In the genomic region with DNA sequence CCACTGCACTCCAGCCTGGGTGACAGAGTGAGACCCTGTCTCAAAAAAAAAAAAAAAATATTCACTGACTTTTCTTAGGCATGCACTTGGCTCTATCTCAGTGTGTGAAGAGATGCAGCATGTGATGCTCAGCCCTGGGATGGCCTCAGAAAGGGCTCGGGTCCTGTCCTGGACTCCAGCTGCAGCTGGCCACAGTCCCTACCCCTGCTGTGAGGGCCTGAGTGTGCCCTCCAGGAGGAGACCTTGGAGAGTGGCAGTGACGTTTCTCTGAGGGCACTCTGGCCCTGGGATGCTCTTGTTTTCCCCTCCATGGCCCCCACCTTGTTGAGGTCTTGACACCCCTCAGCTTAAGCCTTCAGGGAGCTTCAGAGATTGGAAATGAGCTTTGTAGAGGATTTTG, we compare ENCODE assay signal across 37 cellular contexts.
"Had no signal": no experiment of that assay in that cellular context is flagged by ENCODE, and none has a peak within 500 bp of the region (broad histone marks: within the 10 kb centered on the region; RNA-seq: fewer than 3 reads in every experiment).

No MANE protein-coding gene starts in this region.

- H3K4me1 ChIP-seq: adrenal gland, body of pancreas, breast epithelium had no signal

- H3K27ac ChIP-seq: body of pancreas, brain microvascular endothelial cell, breast epithelium, VCaP had no signal

- H3K4me1 Mint-ChIP-seq: activated B cell treated with CpG ODN at 0.5 μM for 24 hours; activated CD4-positive, alpha-beta T cell treated with anti-CD3 and anti-CD28 coated beads, Interleukin-2, amount 10 ng/mL, durations not matched to agents 24 days and 14 days; activated naive CD8-positive, alpha-beta T cell treated with anti-CD3 and anti-CD28 coated beads for 36 hours; activated T-helper 17 cell treated with anti-CD3 and anti-CD28 coated beads, Interleukin-2, amount 50 U/mL, for 72 hours had no signal

- FAIRE-seq: astrocyte, TTC549 had no signal

- H3K9me3 Mint-ChIP-seq: activated B cell treated with CpG ODN at 0.5 μM for 24 hours; activated CD4-positive, alpha-beta memory T cell treated with anti-CD3 and anti-CD28 coated beads for 36 hours; activated CD4-positive, alpha-beta T cell treated with anti-CD3 and anti-CD28 coated beads, Interleukin-2, amount 10 ng/mL, durations not matched to agents 24 days and 14 days; activated CD8-positive, alpha-beta T cell treated with anti-CD3 and anti-CD28 coated beads for 36 hours; activated naive CD4-positive, alpha-beta T cell treated with anti-CD3 and anti-CD28 coated beads for 36 hours; activated naive CD4-positive, alpha-beta T cell treated with anti-CD3 and anti-CD28 coated beads, Interleukin-2, amount 50 U/mL, for 72 hours; activated naive CD8-positive, alpha-beta T cell treated with anti-CD3 and anti-CD28 coated beads for 36 hours; activated T-cell treated with anti-CD3 and anti-CD28 coated beads, Interleukin-2, amount 50 U/mL, for 4 hours; activated T-cell treated with anti-CD3 and anti-CD28 coated beads, Interleukin-2, amount 50 U/mL, for 72 hours; activated T-helper 1 cell treated with anti-CD3 and anti-CD28 coated beads, Interleukin-12 subunit alpha, Interleukin-12 subunit beta, Interleukin-2, Interleukin-4 antibody, amounts not matched to agents 30 ng/mL and 10 ng/mL and 1 ng/mL, durations not matched to agents 14 hours and 24 hours and 36 hours; activated T-helper 17 cell treated with anti-CD3 and anti-CD28 coated beads, Interleukin-2, amount 50 U/mL, for 72 hours; T-helper 1 cell treated with Interleukin-12 subunit alpha and Interleukin-12 subunit beta and Interleukin-4 antibody, amounts not matched to agents 30 μg/mL and 1 μg/mL, for 36 hours; T-helper 2 cell treated with Interferon-gamma antibody and Interleukin-4, amounts not matched to agents 5 μg/mL and 100 μg/mL, for 36 hours had no signal

- DNase-seq: activated B cell treated with CpG ODN at 0.5 μM for 24 hours; activated CD4-positive, alpha-beta memory T cell treated with anti-CD3 and anti-CD28 coated beads for 36 hours; activated CD4-positive, alpha-beta T cell treated with anti-CD3 and anti-CD28 coated beads for 4 hours; activated CD4-positive, alpha-beta T cell treated with anti-CD3 and anti-CD28 coated beads, Interleukin-2, amount 10 ng/mL, durations not matched to agents 24 days and 14 days; activated CD4-positive, alpha-beta T cell treated with anti-CD3 and anti-CD28 coated beads, Interleukin-2, amount 50 U/mL, for 1 hour; activated CD4-positive, alpha-beta T cell treated with anti-CD3 and anti-CD28 coated beads, Interleukin-2, amount 50 U/mL, for 4 hours; activated CD4-positive, CD25-positive, alpha-beta regulatory T cell treated with anti-CD3 and anti-CD28 coated beads, Interleukin-2, amount 50 U/mL, for 72 hours; activated CD8-positive, alpha-beta memory T cell treated with anti-CD3 and anti-CD28 coated beads, Interleukin-2, amount 50 U/mL, for 4 hours; activated CD8-positive, alpha-beta T cell treated with anti-CD3 and anti-CD28 coated beads for 36 hours; activated effector memory CD4-positive, alpha-beta T cell treated with anti-CD3 and anti-CD28 coated beads, Interleukin-2, amount 50 U/mL, for 16 hours; activated gamma-delta T cell treated with Interleukin-2 at 50 U/mL for 16 hours; activated naive CD4-positive, alpha-beta T cell; activated naive CD4-positive, alpha-beta T cell treated with anti-CD3 and anti-CD28 coated beads for 36 hours; activated naive CD4-positive, alpha-beta T cell treated with anti-CD3 and anti-CD28 coated beads, Interleukin-2, amount 50 U/mL, for 16 hours; activated naive CD8-positive, alpha-beta T cell treated with anti-CD3 and anti-CD28 coated beads for 36 hours; activated T-cell treated with anti-CD3 and anti-CD28 coated beads for 4 hours; activated T-cell treated with anti-CD3 and anti-CD28 coated beads, Interleukin-2, amount 50 U/mL, for 1 hour; activated T-cell treated with anti-CD3 and anti-CD28 coated beads, Interleukin-2, amount 50 U/mL, for 4 hours; activated T-cell treated with anti-CD3 and anti-CD28 coated beads, Interleukin-2, amount 50 U/mL, for 72 hours; adrenal gland; amniotic stem cell; aorta; body of pancreas; brain microvascular endothelial cell; central memory CD4-positive, alpha-beta T cell; T-helper 1 cell; T-helper 2 cell; T-helper 9 cell had no signal

- H3K36me3 ChIP-seq: adrenal gland, brain microvascular endothelial cell, breast epithelium had no signal

- H3K4me3 Mint-ChIP-seq: activated B cell treated with CpG ODN at 0.5 μM for 24 hours; activated CD4-positive, alpha-beta memory T cell treated with anti-CD3 and anti-CD28 coated beads for 36 hours; activated CD4-positive, alpha-beta T cell treated with anti-CD3 and anti-CD28 coated beads, Interleukin-2, amount 10 ng/mL, durations not matched to agents 24 days and 14 days; activated CD8-positive, alpha-beta T cell treated with anti-CD3 and anti-CD28 coated beads for 36 hours; activated naive CD4-positive, alpha-beta T cell treated with anti-CD3 and anti-CD28 coated beads for 36 hours; activated naive CD8-positive, alpha-beta T cell treated with anti-CD3 and anti-CD28 coated beads for 36 hours; activated T-cell treated with anti-CD3 and anti-CD28 coated beads, Interleukin-2, amount 50 U/mL, for 4 hours; activated T-cell treated with anti-CD3 and anti-CD28 coated beads, Interleukin-2, amount 50 U/mL, for 72 hours; activated T-helper 1 cell treated with anti-CD3 and anti-CD28 coated beads, Interleukin-12 subunit alpha, Interleukin-12 subunit beta, Interleukin-2, Interleukin-4 antibody, amounts not matched to agents 30 ng/mL and 10 ng/mL and 1 ng/mL, durations not matched to agents 14 hours and 24 hours and 36 hours; activated T-helper 17 cell treated with anti-CD3 and anti-CD28 coated beads, Interleukin-2, amount 50 U/mL, for 72 hours; T-helper 1 cell treated with Interleukin-12 subunit alpha and Interleukin-12 subunit beta and Interleukin-4 antibody, amounts not matched to agents 30 μg/mL and 1 μg/mL, for 36 hours; T-helper 2 cell treated with Interferon-gamma antibody and Interleukin-4, amounts not matched to agents 5 μg/mL and 100 μg/mL, for 36 hours had no signal

- H3K36me3 Mint-ChIP-seq: activated CD4-positive, alpha-beta memory T cell treated with anti-CD3 and anti-CD28 coated beads for 36 hours; activated naive CD4-positive, alpha-beta T cell treated with anti-CD3 and anti-CD28 coated beads, Interleukin-2, amount 50 U/mL, for 72 hours; activated naive CD8-positive, alpha-beta T cell treated with anti-CD3 and anti-CD28 coated beads for 36 hours had no signal

- ATAC-seq: activated CD8-positive, alpha-beta T cell treated with anti-CD3 and anti-CD28 coated beads for 36 hours; activated naive CD4-positive, alpha-beta T cell treated with anti-CD3 and anti-CD28 coated beads, Interleukin-2, amount 50 U/mL, for 72 hours; activated T-cell treated with anti-CD3 and anti-CD28 coated beads, Interleukin-2, amount 50 U/mL, for 4 hours; activated T-cell treated with anti-CD3 and anti-CD28 coated beads, Interleukin-2, amount 50 U/mL, for 72 hours; activated T-helper 17 cell treated with anti-CD3 and anti-CD28 coated beads, Interleukin-2, amount 50 U/mL, for 72 hours; body of pancreas had no signal

- H3K4me3 ChIP-seq: adrenal gland, body of pancreas, breast epithelium had no signal

- H3K27me3 ChIP-seq: body of pancreas had no signal

- H3K27ac Mint-ChIP-seq: activated B cell treated with CpG ODN at 0.5 μM for 24 hours; activated CD4-positive, alpha-beta memory T cell treated with anti-CD3 and anti-CD28 coated beads for 36 hours; activated CD4-positive, alpha-beta T cell treated with anti-CD3 and anti-CD28 coated beads, Interleukin-2, amount 10 ng/mL, durations not matched to agents 24 days and 14 days; activated CD8-positive, alpha-beta T cell treated with anti-CD3 and anti-CD28 coated beads for 36 hours; activated naive CD4-positive, alpha-beta T cell treated with anti-CD3 and anti-CD28 coated beads for 36 hours; activated naive CD4-positive, alpha-beta T cell treated with anti-CD3 and anti-CD28 coated beads, Interleukin-2, amount 50 U/mL, for 72 hours; activated naive CD8-positive, alpha-beta T cell treated with anti-CD3 and anti-CD28 coated beads for 36 hours; activated T-cell treated with anti-CD3 and anti-CD28 coated beads, Interleukin-2, amount 50 U/mL, for 72 hours; activated T-helper 1 cell treated with anti-CD3 and anti-CD28 coated beads, Interleukin-12 subunit alpha, Interleukin-12 subunit beta, Interleukin-2, Interleukin-4 antibody, amounts not matched to agents 30 ng/mL and 10 ng/mL and 1 ng/mL, durations not matched to agents 14 hours and 24 hours and 36 hours; activated T-helper 17 cell treated with anti-CD3 and anti-CD28 coated beads, Interleukin-2, amount 50 U/mL, for 72 hours; T-helper 1 cell treated with Interleukin-12 subunit alpha and Interleukin-12 subunit beta and Interleukin-4 antibody, amounts not matched to agents 30 μg/mL and 1 μg/mL, for 36 hours; T-helper 2 cell treated with Interferon-gamma antibody and Interleukin-4, amounts not matched to agents 5 μg/mL and 100 μg/mL, for 36 hours had no signal

- H3K9me3 ChIP-seq: adrenal gland, body of pancreas, breast epithelium had no signal
